Comparison of ENCODE assay signal across 8 cellular contexts in the genomic region with DNA sequence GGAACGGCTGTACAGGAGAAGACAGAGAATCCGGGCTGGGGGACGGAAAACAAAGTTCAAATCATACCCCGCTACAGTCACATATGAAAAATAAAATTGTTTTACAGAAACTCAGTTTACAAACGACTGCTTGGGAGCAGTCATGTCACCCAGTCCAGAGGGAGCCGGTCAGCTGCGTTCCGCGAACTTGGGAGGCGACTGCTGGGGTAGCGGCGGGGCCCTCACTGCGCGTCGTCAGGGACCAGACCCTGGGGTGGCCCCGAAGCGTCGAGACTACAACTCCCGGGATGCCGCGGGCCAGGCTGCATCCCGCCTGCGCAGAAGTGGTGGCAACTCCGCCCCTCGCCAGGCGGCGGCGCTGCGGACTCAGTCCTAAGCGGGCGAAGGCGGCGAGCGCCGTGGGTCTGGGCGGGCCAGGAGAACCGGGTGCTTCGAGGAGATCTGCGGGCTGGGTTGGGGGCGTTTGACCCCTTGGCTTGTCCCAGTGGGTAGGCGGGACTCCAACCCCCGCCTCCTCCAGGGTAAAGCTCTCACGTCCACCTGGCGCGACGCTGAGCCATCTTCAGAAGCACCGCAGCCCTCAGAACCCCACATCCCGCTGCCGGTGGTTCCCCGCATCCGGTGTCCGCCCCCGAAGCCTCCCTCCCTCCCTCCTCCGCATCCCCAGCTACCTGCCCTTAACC. TPM values are rescaled to one million over a fixed set of nuclear protein-coding genes. Genes with fewer than 3 reads are reported as not detected.
DNase-seq lines count a peak whose midpoint lies in the region; ATAC-seq and TF ChIP-seq lines count a peak whose summit lies in the region.

No MANE protein-coding gene starts in this region.

- no peaks in the 10 kb centered on the region for H3K36me3 ChIP-seq in RWPE2 (ENCODE audit: low read depth)
- no peaks in the 10 kb centered on the region for H3K36me3 ChIP-seq in neural progenitor cell
- H3K36me3 ChIP-seq in stomach smooth muscle (ENCODE audit: control insufficient read depth in 2 of 2, insufficient read depth in 2 of 2, low read length in 2 of 2), result no peaks in the 10 kb centered on the region

- H3K4me1 Mint-ChIP-seq in H9, result peaks cover 27 to 33% of the 10 kb centered on the region in 2 experiments
- peaks cover 22% of the 10 kb centered on the region for H3K4me1 Mint-ChIP-seq in neural progenitor cell

- H2BK15ac ChIP-seq in H9 (ENCODE audit: low read depth, low read length), result no peak overlapping the region

- H3K9ac ChIP-seq in H9 (ENCODE audit: extremely low read depth, insufficient read length, low read length) (peak overlapping the region; percentile 5), neural progenitor cell (no peak overlapping the region), stomach smooth muscle (ENCODE audit: low read length in 2 of 2) (peak overlapping the region; percentile 80 to 89)

- H2BK20ac ChIP-seq in H9 (ENCODE audit: low read depth, low read length, poor library complexity, severe bottlenecking), result no peak overlapping the region

- no peak overlapping the region for H4K5ac ChIP-seq in H9 (ENCODE audit: insufficient read length, low read depth, low read length)

- no peak overlapping the region for H3K14ac ChIP-seq in H9 (ENCODE audit: insufficient read depth, low read length)

- H2BK120ac ChIP-seq in H9 (ENCODE audit: low read depth, low read length, poor library complexity, severe bottlenecking), result no peak overlapping the region

- H3T11ph ChIP-seq in H9 (ENCODE audit: low read length), result no peak overlapping the region

- H3K23me2 ChIP-seq in H9 (ENCODE audit: insufficient read length, low read depth, low read length, poor library complexity, severe bottlenecking), result no peaks in the 10 kb centered on the region

- H4K20me1 ChIP-seq in H9 (ENCODE audit: control insufficient read depth, insufficient read depth, insufficient read length), result no peaks in the 10 kb centered on the region
- no peaks in the 10 kb centered on the region for H4K20me1 ChIP-seq in neural progenitor cell (ENCODE audit: low read depth)

- no peaks in the 10 kb centered on the region for H3K79me1 ChIP-seq in H9 (ENCODE audit: insufficient read depth, low read depth, low read length, poor library complexity, severe bottlenecking)

- H2AFZ ChIP-seq in H9 (ENCODE audit: low read length) (no peak overlapping the region), neural progenitor cell (replicated peaks) (peak overlapping the region; percentile 78)

- no peaks in the 10 kb centered on the region for H3K9me3 ChIP-seq in H9 (ENCODE audit: control insufficient read depth, low read depth, low read length)
- no peaks in the 10 kb centered on the region for H3K9me3 ChIP-seq in RWPE2 (ENCODE audit: severe bottlenecking)
- H3K9me3 ChIP-seq in neural progenitor cell (ENCODE audit: low read depth), result no peaks in the 10 kb centered on the region
- H3K9me3 ChIP-seq in stomach smooth muscle (ENCODE audit: control insufficient read depth in 2 of 2, low read length in 2 of 2), result no peaks in the 10 kb centered on the region

- H3K36me3 Mint-ChIP-seq in H9 (ENCODE audit: insufficient read depth in 1 of 3, low read depth in 3 of 3) (peaks cover 0 to under 1% (median 0%) of the 10 kb centered on the region in 3 experiments; a peak in 2 of 7 replicates), neural progenitor cell (no peaks in the 10 kb centered on the region)

- no peak overlapping the region for H2AK5ac ChIP-seq in H9 (ENCODE audit: insufficient read length, low read length)

- H3K27ac Mint-ChIP-seq in H9 (peak overlapping the region; percentile 92 to 95 (median 94); a peak in 6 of 7 replicates), neural progenitor cell (peak overlapping the region; percentile 62)

- H3K4me2 ChIP-seq in H9 (ENCODE audit: insufficient read depth, insufficient read length, low read length) (peak overlapping the region; percentile 86), neural progenitor cell (peak overlapping the region; percentile 80)

- no peak overlapping the region for H3K4ac ChIP-seq in H9 (ENCODE audit: low read depth, low read length)

- H3K27me3 ChIP-seq in H9 (ENCODE audit: insufficient read depth, low read length) (0 out of 2 replicates have a peak, but pooled peaks cover 2% of the 10 kb centered on the region), RWPE2 (ENCODE audit: insufficient read depth, poor library complexity, severe bottlenecking) (no peaks in the 10 kb centered on the region), neural progenitor cell (peaks cover 14% of the 10 kb centered on the region), stomach smooth muscle (ENCODE audit: control insufficient read depth in 1 of 2, insufficient read depth in 2 of 2, low read length in 2 of 2) (no peaks in the 10 kb centered on the region)

- DNase-seq in GDM1 (lab: John Stamatoyannopoulos, UW) (peak; percentile 93), H9 (peak; percentile 92), LoVo (ENCODE audit: low spot score) (peak; percentile 92), RWPE2 (ENCODE audit: low spot score) (peak; percentile 90), fibroblast of villous mesenchyme (ENCODE audit: low read depth) (peak; percentile 88), neural progenitor cell (ENCODE audit: low spot score) (peak; percentile 96)
- DNase-seq in activated effector memory CD4-positive, alpha-beta T cell treated with anti-CD3 and anti-CD28 coated beads, Interleukin-2, amount 50 U/mL, for 16 hours, result peak; percentile 97

- peaks cover 3% of the 10 kb centered on the region; the same call in 1 of the 2 replicates for H3K4me1 ChIP-seq in H9 (ENCODE audit: insufficient read depth, low read length)
- peaks cover 3% of the 10 kb centered on the region for H3K4me1 ChIP-seq in RWPE2 (ENCODE audit: insufficient read depth, poor library complexity, severe bottlenecking)
- peaks cover 17% of the 10 kb centered on the region for H3K4me1 ChIP-seq in neural progenitor cell
- H3K4me1 ChIP-seq in stomach smooth muscle (ENCODE audit: control insufficient read depth, insufficient read depth, low read length), result peaks cover 20% of the 10 kb centered on the region

- H3K79me2 ChIP-seq in H9 (ENCODE audit: insufficient read depth, low read length) (no peaks in the 10 kb centered on the region), neural progenitor cell (ENCODE audit: low read depth) (no peaks in the 10 kb centered on the region)

- no peak overlapping the region for H2BK12ac ChIP-seq in H9 (ENCODE audit: insufficient read length, low read depth, low read length)

- no peak overlapping the region for H4K91ac ChIP-seq in H9 (ENCODE audit: insufficient read length, low read depth, low read length)

- no peak overlapping the region for H3K56ac ChIP-seq in H9 (ENCODE audit: insufficient read length, low read depth, low read length)

- H3K4me3 ChIP-seq in RWPE2 (ENCODE audit: severe bottlenecking) (peak overlapping the region; percentile 48), fibroblast of villous mesenchyme (ENCODE audit: low read depth, low read length) (peak overlapping the region; percentile 67), neural progenitor cell (peak overlapping the region; percentile 63), stomach smooth muscle (ENCODE audit: low read length in 2 of 2) (peak overlapping the region; percentile 74 to 85)

- WGBS in H9 (ENCODE audit: extremely low coverage, insufficient read length, low lambda C conversion rate), result no CpG with 5 or more reads among the region's 54 CpGs

- H3K27me3 Mint-ChIP-seq in H9 (ENCODE audit: low read depth) (peaks cover 5% of the 10 kb centered on the region), neural progenitor cell (ENCODE audit: insufficient read depth, low read depth) (peaks cover 16% of the 10 kb centered on the region)

- H3K23ac ChIP-seq in H9 (ENCODE audit: insufficient read length, low read depth, low read length), result no peak overlapping the region

- no peak overlapping the region for H3K18ac ChIP-seq in H9 (ENCODE audit: insufficient read length, low read depth, low read length)

- H3K4me3 Mint-ChIP-seq in H9 (peak overlapping the region; percentile 85 to 96), neural progenitor cell (peak overlapping the region; percentile 90)

- peaks cover 17% of the 10 kb centered on the region for H3F3A ChIP-seq in neural progenitor cell (ENCODE audit: low read depth)

- no peak overlapping the region for H4K8ac ChIP-seq in H9 (replicated peaks; ENCODE audit: insufficient read length, low read depth, low read length)

- H3K9me3 Mint-ChIP-seq in H9, result 0 out of 5 replicates have a peak, but pooled peaks cover 0 to under 1% of the 10 kb centered on the region in 2 experiments
- no peaks in the 10 kb centered on the region for H3K9me3 Mint-ChIP-seq in neural progenitor cell

- peak; percentile 89 for TF ChIP-seq CTCF in H9 (conservative IDR thresholded peaks at IDR 0.05)
- peak; percentile 97 for TF ChIP-seq CTCF in RWPE2 (IDR thresholded peaks at IDR 0.05; ENCODE audit: poor library complexity, severe bottlenecking)
- peak; percentile 90 for TF ChIP-seq CTCF in fibroblast of villous mesenchyme (IDR thresholded peaks at IDR 0.05; ENCODE audit: insufficient read depth, low read depth, low read length)
- TF ChIP-seq CTCF in neural progenitor cell (IDR thresholded peaks at IDR 0.05), result peak; percentile 79

- no peak overlapping the region for H3K27ac ChIP-seq in H9 (ENCODE audit: insufficient read length, low read depth, low read length)
- peak overlapping the region; percentile 85 for H3K27ac ChIP-seq in RWPE2 (ENCODE audit: poor library complexity, severe bottlenecking)
- H3K27ac ChIP-seq in neural progenitor cell, result no peak overlapping the region
- peak overlapping the region; percentile 76 for H3K27ac ChIP-seq in stomach smooth muscle (ENCODE audit: low read length)

- peak; percentile 91 for ATAC-seq in RWPE2 (ENCODE audit: low read depth)

- H2BK5ac ChIP-seq in H9 (ENCODE audit: insufficient read length, low read length), result no peak overlapping the region

RNA-seq across cellular contexts. Expression of gene SIT1, which starts 4.0 kb away (rescaled TPM):
- total RNA-seq in H9 (2021) (1.3 and 1.6 TPM in 2 replicates), fibroblast of villous mesenchyme (under 0.01 TPM in 1 of 2 replicates, not detected in the other), neural progenitor cell (ENCODE audit: low replicate concordance) (0.56 and 0.86 TPM in 2 replicates)

RNA-seq across cellular contexts. Expression of gene RMRP, which starts 11.1 kb away (rescaled TPM):
- 18,417 and 20,652 TPM in 2 replicates for total RNA-seq in H9 (2021)
- total RNA-seq in fibroblast of villous mesenchyme, result 103,191 and 163,599 TPM in 2 replicates
- 1,307 and 2,709 TPM in 2 replicates for total RNA-seq in neural progenitor cell (ENCODE audit: low replicate concordance)

RNA-seq across cellular contexts. Expression of gene CCDC107, which starts 11.4 kb away (rescaled TPM):
- total RNA-seq in H9 (2021), result 11.3 and 12.0 TPM in 2 replicates
- total RNA-seq in fibroblast of villous mesenchyme, result 18.1 and 18.7 TPM in 2 replicates
- total RNA-seq in neural progenitor cell (ENCODE audit: low replicate concordance), result 3.8 and 10.6 TPM in 2 replicates

RNA-seq across cellular contexts. Expression of gene ARHGEF39, which starts 18.3 kb away (rescaled TPM):
- total RNA-seq in H9 (2021) (21.6 and 24.4 TPM in 2 replicates), fibroblast of villous mesenchyme (0.97 and 3.0 TPM in 2 replicates), neural progenitor cell (ENCODE audit: low replicate concordance) (13.2 and 31.9 TPM in 2 replicates)

RNA-seq across cellular contexts. Expression of gene CA9, which starts 27.0 kb away (rescaled TPM):
- total RNA-seq in H9 (2021) (0.94 and 1.9 TPM in 2 replicates), fibroblast of villous mesenchyme (under 0.01 TPM in 1 of 2 replicates, not detected in the other), neural progenitor cell (ENCODE audit: low replicate concordance) (0.09 and 0.25 TPM in 2 replicates)

Comparison
In these comparisons a context has a peak if more than half of its experiments do, and no peak if none do; other contexts are left out.
1. H3K27ac ChIP-seq: peak in RWPE2 (single experiment) and stomach smooth muscle (single experiment); none in H9 (single experiment) and neural progenitor cell (single experiment).
2. Peak in every context shown above with its lines, with median percentiles within 50 percentile points of each other: DNase-seq, CTCF ChIP-seq and H3K4me3 ChIP-seq.